ENCODE assay signal across 8 cellular contexts in genomic region chr11:568306-569259, GRCh38. TPM values are rescaled to one million over a fixed set of nuclear protein-coding genes. Genes with fewer than 3 reads are reported as not detected.
DNase-seq lines count a peak whose midpoint lies in the region; ATAC-seq, FAIRE-seq and TF ChIP-seq lines count a peak whose summit lies in the region.

No MANE protein-coding gene starts in this region.

- peak; percentile 68 for TF ChIP-seq POLR2A in GM15510 (IDR thresholded peaks at IDR 0.05; ENCODE audit: borderline replicate concordance, extremely low read depth, insufficient read length)

- DNase-seq in NCI-H146 (lab: John Stamatoyannopoulos, UW) = peak; percentile 96
- peak; percentile 88 for DNase-seq in T follicular helper cell (ENCODE audit: low read depth)
- peak; percentile 83 for DNase-seq in amniotic epithelial cell (ENCODE audit: low read depth)
- DNase-seq in left ventricle myocardium superior = peak; percentile 98
- peak; percentile 56 for DNase-seq in pulmonary artery endothelial cell (ENCODE audit: low read depth, low spot score)
- DNase-seq in urothelium cell line (ENCODE audit: low spot score) = peak; percentile 94

- no peak for FAIRE-seq in urothelium cell line (lab: Jason Lieb, UNC)

- peak; percentile 83 for ATAC-seq in HG02870 (IDR thresholded peaks at IDR 0.05; ENCODE audit: unreplicated experiment)
- peak; percentile 88 for ATAC-seq in left ventricle myocardium superior

- intact Hi-C loops in left ventricle myocardium superior (cut with micrococcal nuclease) = no loop called here

RNA-seq across cellular contexts. Expression of gene PHRF1, which starts 7.7 kb away (rescaled TPM):
- 18.5 TPM for total RNA-seq in left ventricle myocardium superior
- total RNA-seq in pulmonary artery endothelial cell = 28.0 and 29.5 TPM in 2 replicates

RNA-seq across cellular contexts. Expression of gene RASSF7, which starts 7.8 kb away (rescaled TPM):
- total RNA-seq in left ventricle myocardium superior = 4.6 TPM
- total RNA-seq in pulmonary artery endothelial cell = 11.5 and 14.4 TPM in 2 replicates

RNA-seq across cellular contexts. Expression of gene LMNTD2, which starts 8.0 kb away (rescaled TPM):
- 0.20 TPM for total RNA-seq in left ventricle myocardium superior
- 0.56 and 0.86 TPM in 2 replicates for total RNA-seq in pulmonary artery endothelial cell

RNA-seq across cellular contexts. Expression of gene LRRC56, which starts 31.3 kb away (rescaled TPM):
- total RNA-seq in left ventricle myocardium superior = 0.22 TPM
- 0.40 and 0.46 TPM in 2 replicates for total RNA-seq in pulmonary artery endothelial cell

RNA-seq across cellular contexts. Expression of gene HRAS, which starts 33.2 kb away (rescaled TPM):
- total RNA-seq in left ventricle myocardium superior (67.1 TPM), pulmonary artery endothelial cell (77.7 and 91.6 TPM in 2 replicates)

Comparison
In these comparisons a context has a peak if more than half of its experiments do, and no peak if none do; other contexts are left out.
1. Peak in every context shown above with its lines: DNase-seq and ATAC-seq.